Comparison of ENCODE assay signal across 1 cellular context in genomic region chr4:102404551-102404969, GRCh38.
TF ChIP-seq lines count a peak whose summit lies in the region.

No MANE protein-coding gene starts in this region.

TF ChIP-seq in GM12878, 131 proteins besides CTCF, POLR2A, EP300 and RAD21:
- TF ChIP-seq KAT2A (conservative IDR thresholded peaks at IDR 0.05; ENCODE audit: control insufficient read depth, low read depth, low read length): no peak
- no peak for TF ChIP-seq TCF3 (IDR thresholded peaks at IDR 0.05; ENCODE audit: borderline replicate concordance, insufficient read depth, low read depth, low read length)
- no peak for TF ChIP-seq USF2 (IDR thresholded peaks at IDR 0.05; ENCODE audit: borderline replicate concordance, low read depth, low read length)
- no peak for TF ChIP-seq GATAD2B (conservative IDR thresholded peaks at IDR 0.05; ENCODE audit: low read depth)
- no peak for TF ChIP-seq SRF (IDR thresholded peaks at IDR 0.05; ENCODE audit: low read depth in 2 of 2, low read length in 2 of 2)
- TF ChIP-seq CHD4 (IDR thresholded peaks at IDR 0.05): no peak
- no peak for TF ChIP-seq ZBTB33 (IDR thresholded peaks at IDR 0.05)
- TF ChIP-seq CHD1 (IDR thresholded peaks at IDR 0.05; ENCODE audit: low read depth, low read length): no peak
- TF ChIP-seq IKZF1 (conservative IDR thresholded peaks at IDR 0.05): no peak
- TF ChIP-seq PRDM15 (CRISPR knock-in tag; IDR thresholded peaks at IDR 0.05): no peak
